13 cellular contexts compared by ENCODE assay signal in genomic region chr2:143615617-143616016, GRCh38.
"Had no signal": no experiment of that assay in that cellular context is flagged by ENCODE, and none has a peak within 500 bp of the region (broad histone marks: within the 10 kb centered on the region; RNA-seq: fewer than 3 reads in every experiment).

No MANE protein-coding gene starts in this region.

- H3K27me3 Mint-ChIP-seq: activated CD4-positive, alpha-beta T cell treated with anti-CD3 and anti-CD28 coated beads, Interleukin-2, amount 10 ng/mL, durations not matched to agents 7 days and 5 days; dendritic cell treated with granulocyte-macrophage colony-stimulating factor and Interleukin-4, amounts not matched to agents 40 ng/mL and 50 ng/mL, for 4 days; effector memory CD8-positive, alpha-beta T cell; natural killer cell treated with Interleukin-12 subunit alpha and Interleukin-12 subunit beta and Interleukin-15 and Interleukin-18, amount 100 ng/mL, for 72 hours; stimulated activated naive CD8-positive, alpha-beta T cell treated with anti-CD3 and anti-CD28 coated beads, Interleukin-15, Interleukin-2, amounts not matched to agents 100 ng/mL and 50 ng/mL, for 24 hours had no signal

- H3K27ac Mint-ChIP-seq: activated CD4-positive, alpha-beta T cell treated with anti-CD3 and anti-CD28 coated beads, Interleukin-2, amount 10 ng/mL, durations not matched to agents 7 days and 5 days; dendritic cell treated with granulocyte-macrophage colony-stimulating factor and Interleukin-4, amounts not matched to agents 40 ng/mL and 50 ng/mL, for 4 days; effector memory CD8-positive, alpha-beta T cell; natural killer cell treated with Interleukin-12 subunit alpha and Interleukin-12 subunit beta and Interleukin-15 and Interleukin-18, amount 100 ng/mL, for 72 hours; stimulated activated naive CD8-positive, alpha-beta T cell treated with anti-CD3 and anti-CD28 coated beads, Interleukin-15, Interleukin-2, amounts not matched to agents 100 ng/mL and 50 ng/mL, for 24 hours; T-helper 1 cell treated with Interleukin-12 subunit alpha and Interleukin-12 subunit beta and Interleukin-4 antibody, amounts not matched to agents 30 μg/mL and 1 μg/mL, for 36 hours; WTC11 had no signal

- ATAC-seq: effector memory CD8-positive, alpha-beta T cell; natural killer cell treated with Interleukin-12 subunit alpha and Interleukin-12 subunit beta and Interleukin-15 and Interleukin-18, amount 100 ng/mL, for 72 hours; WTC11 had no signal

- DNase-seq: activated CD4-positive, alpha-beta T cell treated with anti-CD3 and anti-CD28 coated beads, Interleukin-2, amount 10 ng/mL, durations not matched to agents 7 days and 5 days; central memory CD4-positive, alpha-beta T cell; effector memory CD8-positive, alpha-beta T cell; erythroblast; foreskin fibroblast; head of caudate nucleus; stimulated activated CD4-positive, alpha-beta T cell treated with anti-CD3 and anti-CD28 coated beads, Interleukin-4, amount 100 ng/mL, for 1 hour had no signal

- H3K4me3 Mint-ChIP-seq: activated CD4-positive, alpha-beta T cell treated with anti-CD3 and anti-CD28 coated beads, Interleukin-2, amount 10 ng/mL, durations not matched to agents 7 days and 5 days; dendritic cell treated with granulocyte-macrophage colony-stimulating factor and Interleukin-4, amounts not matched to agents 40 ng/mL and 50 ng/mL, for 4 days; effector memory CD8-positive, alpha-beta T cell; natural killer cell treated with Interleukin-12 subunit alpha and Interleukin-12 subunit beta and Interleukin-15 and Interleukin-18, amount 100 ng/mL, for 72 hours; stimulated activated naive CD8-positive, alpha-beta T cell treated with anti-CD3 and anti-CD28 coated beads, Interleukin-15, Interleukin-2, amounts not matched to agents 100 ng/mL and 50 ng/mL, for 24 hours; T-helper 1 cell treated with Interleukin-12 subunit alpha and Interleukin-12 subunit beta and Interleukin-4 antibody, amounts not matched to agents 30 μg/mL and 1 μg/mL, for 36 hours; WTC11 had no signal

- H3K9me3 Mint-ChIP-seq: activated CD4-positive, alpha-beta T cell treated with anti-CD3 and anti-CD28 coated beads, Interleukin-2, amount 10 ng/mL, durations not matched to agents 7 days and 5 days; dendritic cell treated with granulocyte-macrophage colony-stimulating factor and Interleukin-4, amounts not matched to agents 40 ng/mL and 50 ng/mL, for 4 days; effector memory CD8-positive, alpha-beta T cell; natural killer cell treated with Interleukin-12 subunit alpha and Interleukin-12 subunit beta and Interleukin-15 and Interleukin-18, amount 100 ng/mL, for 72 hours; stimulated activated naive CD8-positive, alpha-beta T cell treated with anti-CD3 and anti-CD28 coated beads, Interleukin-15, Interleukin-2, amounts not matched to agents 100 ng/mL and 50 ng/mL, for 24 hours; T-helper 1 cell treated with Interleukin-12 subunit alpha and Interleukin-12 subunit beta and Interleukin-4 antibody, amounts not matched to agents 30 μg/mL and 1 μg/mL, for 36 hours; WTC11 had no signal

- H3K9me3 ChIP-seq: thoracic aorta had no signal

- H3K27ac ChIP-seq: thoracic aorta had no signal

- H3K36me3 Mint-ChIP-seq: WTC11 had no signal
